ENCODE assay signal across 11 cellular contexts in the genomic region with DNA sequence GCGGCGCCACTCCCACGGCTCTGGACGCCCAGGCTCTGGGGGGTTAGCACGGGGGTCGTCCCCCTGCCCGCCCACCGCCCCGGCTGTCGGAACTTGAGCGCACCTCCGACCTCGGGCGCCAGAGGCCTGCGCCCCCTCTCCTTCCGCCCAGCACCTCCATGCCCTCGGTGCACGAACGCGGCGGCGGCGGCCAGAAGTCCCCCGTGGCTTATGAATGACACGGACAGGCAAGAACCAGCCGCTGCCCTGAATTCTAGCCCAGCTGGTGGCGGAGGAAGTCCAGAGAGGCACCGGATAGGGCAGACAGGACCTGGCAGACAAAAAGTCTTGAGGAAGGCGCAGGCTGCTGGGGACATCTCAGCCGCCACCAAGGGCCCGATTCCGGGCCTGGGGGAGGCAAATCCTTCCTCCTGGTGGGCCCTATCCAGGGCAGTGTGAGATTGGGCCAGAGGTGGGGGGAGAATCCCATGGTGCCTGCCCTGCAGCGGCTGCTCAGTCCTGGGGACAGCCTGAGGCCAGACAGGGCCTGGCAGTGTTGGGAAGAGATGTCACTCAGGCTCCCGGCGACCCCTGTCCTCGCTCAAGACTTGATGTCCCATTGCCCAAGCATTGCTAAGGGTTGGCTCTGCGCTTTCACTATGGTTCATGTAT.
A peak's percentile ranks its signal among the peaks of the same experiment; 100 is the strongest.
DNase-seq lines count a peak whose midpoint lies in the region.
"Had no signal": no experiment of that assay in that cellular context is flagged by ENCODE, and none has a peak within 500 bp of the region (broad histone marks: within the 10 kb centered on the region; RNA-seq: fewer than 3 reads in every experiment).

No MANE protein-coding gene starts in this region.

- WGBS in iPS DF 6.9 (ENCODE audit: insufficient coverage, insufficient read length): no CpG with 5 or more reads among the region's 37 CpGs

- H3K27ac ChIP-seq in iPS DF 6.9 (ENCODE audit: low read length): no peak overlapping the region

- no peaks in the 10 kb centered on the region for H3K36me3 ChIP-seq in adipocyte (ENCODE audit: control insufficient read depth, insufficient read depth, low read length, severe bottlenecking)
- no peaks in the 10 kb centered on the region for H3K36me3 ChIP-seq in iPS DF 6.9 (ENCODE audit: control insufficient read depth, insufficient read depth, low read length)

- peak; percentile 41 for DNase-seq in D341Med (ENCODE audit: low spot score)
- DNase-seq in adipocyte (ENCODE audit: low read depth): no peak
- DNase-seq in iPS DF 6.9 (ENCODE audit: low read depth, low spot score): no peak
- peak; percentile 68 for DNase-seq in retina
- DNase-seq in stimulated activated CD4-positive, alpha-beta T cell treated with anti-CD3 and anti-CD28 coated beads, Interleukin-12 subunit alpha, Interleukin-12 subunit beta, amount 100 ng/mL, for 4 hours: no peak
- no peak for DNase-seq in activated effector memory CD4-positive, alpha-beta T cell treated with anti-CD3 and anti-CD28 coated beads, Interleukin-2, amount 50 U/mL, for 16 hours
- no peak for DNase-seq in NCI-H1436 treated with DMSO at 0.1 percent for 48 hours (lab: John Stamatoyannopoulos, UW)
- no peak for DNase-seq in middle frontal gyrus (ENCODE audit: extremely low spot score, low spot score)
- DNase-seq: DMS53; OCI-M1; stimulated activated CD4-positive, alpha-beta T cell treated with anti-CD3 and anti-CD28 coated beads, Interleukin-2, amount 100 ng/mL, for 24 hours had no signal

- H3K9ac ChIP-seq in adipocyte (ENCODE audit: low read length): peak overlapping the region; percentile 79

- no peaks in the 10 kb centered on the region for H3K9me3 ChIP-seq in adipocyte (ENCODE audit: control insufficient read depth, low read length)
- H3K9me3 ChIP-seq in iPS DF 6.9 (ENCODE audit: control insufficient read depth, insufficient read depth, low read length): no peaks in the 10 kb centered on the region

- H3K27me3 ChIP-seq in adipocyte (replicated peaks; ENCODE audit: control insufficient read depth, insufficient read depth, low read length) (no peaks in the 10 kb centered on the region), iPS DF 6.9 (ENCODE audit: control insufficient read depth, insufficient read depth, low read length) (peaks cover 14% of the 10 kb centered on the region; the same call in 1 of the 2 replicates)

- H3K4me1 ChIP-seq in adipocyte (ENCODE audit: control insufficient read depth, insufficient read depth, low read length) (peaks cover 49% of the 10 kb centered on the region), iPS DF 6.9 (ENCODE audit: control insufficient read depth, insufficient read depth, low read length) (peaks cover 6% of the 10 kb centered on the region)

- H3K4me3 ChIP-seq in adipocyte (ENCODE audit: low read length) (peak overlapping the region; percentile 74), iPS DF 6.9 (ENCODE audit: low read length) (peak overlapping the region; percentile 66; the same call in 1 of the 2 replicates)

Comparison
In these comparisons a context has a peak if more than half of its experiments do, and no peak if none do; other contexts are left out.
1. DNase-seq: peak in D341Med (single experiment) and retina (single experiment); none in adipocyte (single experiment), iPS DF 6.9 (single experiment), stimulated activated CD4-positive, alpha-beta T cell treated with anti-CD3 and anti-CD28 coated beads, Interleukin-12 subunit alpha, Interleukin-12 subunit beta, amount 100 ng/mL, for 4 hours (single experiment), activated effector memory CD4-positive, alpha-beta T cell treated with anti-CD3 and anti-CD28 coated beads, Interleukin-2, amount 50 U/mL, for 16 hours (single experiment), NCI-H1436 treated with DMSO at 0.1 percent for 48 hours (single experiment) and middle frontal gyrus (single experiment).